In genomic region chr10:131764929-131765328, GRCh38 we compare ENCODE assay signal across 18 cellular contexts.
DNase-seq lines count a peak whose midpoint lies in the region; ATAC-seq, FAIRE-seq and TF ChIP-seq lines count a peak whose summit lies in the region.
"Had no signal": no experiment of that assay in that cellular context is flagged by ENCODE, and none has a peak within 500 bp of the region (broad histone marks: within the 10 kb centered on the region; RNA-seq: fewer than 3 reads in every experiment).

No MANE protein-coding gene starts in this region.

- H3K9me3 Mint-ChIP-seq in naive B cell = peaks cover 0 to 11% (median 3%) of the 10 kb centered on the region in 7 donors

- H3K27ac Mint-ChIP-seq in naive B cell = peak overlapping the region in 4 of 6 donors; percentile 18 to 60 (median 31)
- H3K27ac Mint-ChIP-seq: CD14-positive monocyte; CD4-positive, alpha-beta memory T cell; GM23338; HFFc6 had no signal

- H3K4me1 ChIP-seq in lower lobe of right lung = no peaks in the 10 kb centered on the region
- H3K4me1 ChIP-seq: Caco-2, HAP-1 had no signal

- peaks cover 32 to 51% (median 35%) of the 10 kb centered on the region in 3 donors for H3K4me1 Mint-ChIP-seq in naive B cell
- H3K4me1 Mint-ChIP-seq: CD14-positive monocyte; CD4-positive, alpha-beta memory T cell had no signal

- H3K4me3 Mint-ChIP-seq in naive B cell = no peak overlapping the region
- H3K4me3 Mint-ChIP-seq: CD14-positive monocyte; CD4-positive, alpha-beta memory T cell; GM23338; HFFc6 had no signal

- H3K9me3 ChIP-seq in lower lobe of right lung = no peaks in the 10 kb centered on the region
- H3K9me3 ChIP-seq: Caco-2, HAP-1 had no signal

- H3K36me3 Mint-ChIP-seq in naive B cell = peaks cover 0 to 11% of the 10 kb centered on the region in 2 donors
- H3K36me3 Mint-ChIP-seq: CD14-positive monocyte; CD4-positive, alpha-beta memory T cell had no signal

- ATAC-seq in naive B cell (ENCODE audit: low read depth in 2 of 2) (no peak), left colon (no peak), lower lobe of right lung (no peak), GM18868 (IDR thresholded peaks at IDR 0.05; ENCODE audit: unreplicated experiment) (no peak)
- ATAC-seq: GM23338 had no signal

- no peak overlapping the region for H3K27ac ChIP-seq in lower lobe of right lung

- H3K27me3 ChIP-seq in bronchial epithelial cell (ENCODE audit: control insufficient read depth, insufficient read depth, low read length) = no peaks in the 10 kb centered on the region
- H3K27me3 ChIP-seq in lower lobe of right lung (ENCODE audit: low read depth) = peaks cover 7% of the 10 kb centered on the region

- H3K36me3 ChIP-seq in bronchial epithelial cell (ENCODE audit: control insufficient read depth, insufficient read depth, low read length) (no peaks in the 10 kb centered on the region), lower lobe of right lung (no peaks in the 10 kb centered on the region)
- H3K36me3 ChIP-seq: HAP-1 had no signal

- DNase-seq in bronchial epithelial cell (ENCODE audit: low read depth) (no peak), naive B cell (no peak), posterior vena cava (ENCODE audit: low spot score) (peak; percentile 58), left colon (no peak), lower lobe of right lung (no peak)
- DNase-seq: Caco-2; CD4-positive, alpha-beta memory T cell; DMS153; DND-41; HFFc6 had no signal

- FAIRE-seq in bronchial epithelial cell (lab: Jason Lieb, UNC) = peak; percentile 13
- FAIRE-seq: G401.6, GM12892, GM19239, H54 had no signal

- intact Hi-C loops in posterior vena cava (cut with DNase I) (no loop called here), left colon (cut with DNase I, micrococcal nuclease) (no loop called here), lower lobe of right lung (cut with DNase I) (no loop called here)

- no peak for TF ChIP-seq CTCF in bronchial epithelial cell (IDR thresholded peaks at IDR 0.05; ENCODE audit: insufficient read depth, low read length, severe bottlenecking)
- TF ChIP-seq CTCF in lower lobe of right lung (IDR thresholded peaks at IDR 0.05) = no peak

- peaks cover 0 to 23% (median 7%) of the 10 kb centered on the region in 3 donors for H3K27me3 Mint-ChIP-seq in naive B cell

- H3K4me3 ChIP-seq in bronchial epithelial cell (ENCODE audit: low read depth, low read length) = no peak overlapping the region
- no peak overlapping the region for H3K4me3 ChIP-seq in lower lobe of right lung
- H3K4me3 ChIP-seq: GM23338, HAP-1 had no signal
